In the genomic region with DNA sequence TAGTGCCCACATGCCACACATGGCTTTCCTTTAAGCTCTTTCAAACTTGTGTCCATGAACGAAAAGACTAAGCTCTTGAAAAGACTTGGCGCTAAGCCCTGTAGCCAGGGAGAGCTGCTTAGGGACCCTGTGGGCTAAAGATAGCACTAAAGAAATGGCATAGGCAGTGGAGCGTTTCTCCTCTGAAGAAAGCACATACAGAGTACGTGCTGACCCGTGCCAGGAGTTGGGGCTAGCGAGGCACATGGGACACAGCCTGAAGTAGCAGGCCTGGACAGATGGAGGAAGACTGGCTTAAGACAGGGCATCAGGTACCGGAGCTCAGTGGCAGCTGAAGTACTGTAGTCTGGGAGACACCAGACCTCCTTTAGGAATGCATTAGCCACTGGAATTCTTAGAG, we compare ENCODE assay signal across 31 cellular contexts. TPM values are rescaled to one million over a fixed set of nuclear protein-coding genes. Genes with fewer than 3 reads are reported as not detected.
DNase-seq lines count a peak whose midpoint lies in the region; ATAC-seq, FAIRE-seq and TF ChIP-seq lines count a peak whose summit lies in the region.
"Had no signal": no experiment of that assay in that cellular context is flagged by ENCODE, and none has a peak within 500 bp of the region (broad histone marks: within the 10 kb centered on the region; RNA-seq: fewer than 3 reads in every experiment).

No MANE protein-coding gene starts in this region.

- no peak overlapping the region for H4K8ac ChIP-seq in mesendoderm (ENCODE audit: low read depth, low read length)

- no peak overlapping the region for H3K4me3 Mint-ChIP-seq in GM23338
- no peak overlapping the region for H3K4me3 Mint-ChIP-seq in activated naive CD4-positive, alpha-beta T cell treated with anti-CD3 and anti-CD28 coated beads for 36 hours
- H3K4me3 Mint-ChIP-seq: activated B cell treated with CpG ODN at 0.5 μM for 24 hours; activated CD8-positive, alpha-beta memory T cell treated with anti-CD3 and anti-CD28 coated beads, Interleukin-2, amount 10 ng/mL, durations not matched to agents 7 days and 5 days; CD8-positive, alpha-beta T cell; central memory CD8-positive, alpha-beta T cell; nephron; stimulated activated naive CD8-positive, alpha-beta T cell treated with anti-CD3 and anti-CD28 coated beads, Interleukin-15, Interleukin-2, amounts not matched to agents 100 ng/mL and 50 ng/mL, for 24 hours; T-cell had no signal

- H2BK120ac ChIP-seq in mesendoderm (ENCODE audit: low read depth, low read length) = no peak overlapping the region

- H3K4me1 Mint-ChIP-seq in GM23338 = peaks cover 2% of the 10 kb centered on the region; the same call in 2 of the 3 replicates
- H3K4me1 Mint-ChIP-seq in activated naive CD4-positive, alpha-beta T cell treated with anti-CD3 and anti-CD28 coated beads for 36 hours (ENCODE audit: low read depth) = no peaks in the 10 kb centered on the region
- H3K4me1 Mint-ChIP-seq: activated B cell treated with CpG ODN at 0.5 μM for 24 hours; activated CD8-positive, alpha-beta memory T cell treated with anti-CD3 and anti-CD28 coated beads, Interleukin-2, amount 10 ng/mL, durations not matched to agents 7 days and 5 days; central memory CD8-positive, alpha-beta T cell; nephron; T-cell had no signal

- CTCF ChIA-PET in A549 (lab: Yijun Ruan, JAX) = no interaction called here
- CTCF ChIA-PET in activated naive CD4-positive, alpha-beta T cell treated with anti-CD3 and anti-CD28 coated beads for 36 hours (lab: Charles Lee) = no interaction called here

- peaks cover 65% of the 10 kb centered on the region for H3K79me2 ChIP-seq in GM23338 (replicated peaks; ENCODE audit: insufficient read depth)
- H3K79me2 ChIP-seq in mesendoderm (ENCODE audit: control insufficient read depth, insufficient read depth, low read length) = no peaks in the 10 kb centered on the region

- H3K36me3 Mint-ChIP-seq in GM23338 (ENCODE audit: low read depth) = peaks cover 50% of the 10 kb centered on the region
- H3K36me3 Mint-ChIP-seq in activated naive CD4-positive, alpha-beta T cell treated with anti-CD3 and anti-CD28 coated beads for 36 hours (ENCODE audit: low read depth) = no peaks in the 10 kb centered on the region
- H3K36me3 Mint-ChIP-seq: activated CD8-positive, alpha-beta memory T cell treated with anti-CD3 and anti-CD28 coated beads, Interleukin-2, amount 10 ng/mL, durations not matched to agents 7 days and 5 days; CD8-positive, alpha-beta T cell; T-cell had no signal

- H2AK5ac ChIP-seq in mesendoderm (ENCODE audit: low read length) = no peak overlapping the region

- H3K27ac ChIP-seq in A549 (no peak overlapping the region), GM23338 (ENCODE audit: low read depth) (no peak overlapping the region), mesendoderm (ENCODE audit: low read depth, low read length) (peak overlapping the region; percentile 8), heart left ventricle (no peak overlapping the region)
- H3K27ac ChIP-seq: ascending aorta, gastrocnemius medialis, ovary, thoracic aorta, uterus had no signal

- H3K4me1 ChIP-seq in A549 (no peaks in the 10 kb centered on the region), GM23338 (ENCODE audit: insufficient read depth) (no peaks in the 10 kb centered on the region), mesendoderm (ENCODE audit: control insufficient read depth, low read depth, low read length) (no peaks in the 10 kb centered on the region), heart left ventricle (no peaks in the 10 kb centered on the region)
- H3K4me1 ChIP-seq: ascending aorta, gastrocnemius medialis, uterus had no signal

- TF ChIP-seq CTCF in A549 (IDR thresholded peaks at IDR 0.05) (no peak), GM23338 (conservative IDR thresholded peaks at IDR 0.05; ENCODE audit: low read depth in 2 of 2) (no peak), heart left ventricle (IDR thresholded peaks at IDR 0.05) (no peak)

- no peak overlapping the region for H3K23ac ChIP-seq in mesendoderm (ENCODE audit: low read length)

- H3K27me3 Mint-ChIP-seq in GM23338 (ENCODE audit: insufficient read depth, low read depth, poor library complexity) = peaks cover 5% of the 10 kb centered on the region
- H3K27me3 Mint-ChIP-seq in activated naive CD4-positive, alpha-beta T cell treated with anti-CD3 and anti-CD28 coated beads for 36 hours (ENCODE audit: low read depth) = peaks cover 9% of the 10 kb centered on the region
- H3K27me3 Mint-ChIP-seq: activated B cell treated with CpG ODN at 0.5 μM for 24 hours; activated CD8-positive, alpha-beta memory T cell treated with anti-CD3 and anti-CD28 coated beads, Interleukin-2, amount 10 ng/mL, durations not matched to agents 7 days and 5 days had no signal

- TF ChIP-seq POLR2A in A549 (IDR thresholded peaks at IDR 0.05; ENCODE audit: low read length) (no peak), heart left ventricle (IDR thresholded peaks at IDR 0.05) (no peak)

- H3K9ac ChIP-seq in mesendoderm (ENCODE audit: low read length) = no peak overlapping the region

- no peak overlapping the region for H2BK15ac ChIP-seq in mesendoderm (replicated peaks; ENCODE audit: low read depth)

- no peaks in the 10 kb centered on the region for H3K79me1 ChIP-seq in mesendoderm (ENCODE audit: low read length)

- WGBS in A549 (ENCODE audit: missing lambda C conversion rate) = 37% methylated on average over 7 of the region's 7 CpGs
- WGBS in mesendoderm (ENCODE audit: extremely low coverage, insufficient coverage, low lambda C conversion rate) = no CpG with 5 or more reads among the region's 7 CpGs
- WGBS in heart left ventricle, 4 donors = 51 to 68% (median 56%) methylated on average over 7 of the region's 7 CpGs

- no peak overlapping the region for H3K27ac Mint-ChIP-seq in GM23338
- H3K27ac Mint-ChIP-seq in activated naive CD4-positive, alpha-beta T cell treated with anti-CD3 and anti-CD28 coated beads for 36 hours = no peak overlapping the region
- H3K27ac Mint-ChIP-seq: activated B cell treated with CpG ODN at 0.5 μM for 24 hours; activated CD8-positive, alpha-beta memory T cell treated with anti-CD3 and anti-CD28 coated beads, Interleukin-2, amount 10 ng/mL, durations not matched to agents 7 days and 5 days; CD8-positive, alpha-beta T cell; nephron; stimulated activated naive CD8-positive, alpha-beta T cell treated with anti-CD3 and anti-CD28 coated beads, Interleukin-15, Interleukin-2, amounts not matched to agents 100 ng/mL and 50 ng/mL, for 24 hours; T-cell had no signal

- peaks cover 8% of the 10 kb centered on the region; the same call in 1 of the 2 replicates for H3F3A ChIP-seq in GM23338 (replicated peaks; ENCODE audit: low read depth)

- H3K4me3 ChIP-seq in A549 (no peak overlapping the region), GM23338 (no peak overlapping the region), mesendoderm (ENCODE audit: low read length) (no peak overlapping the region), heart left ventricle (no peak overlapping the region)
- H3K4me3 ChIP-seq: ascending aorta, gastrocnemius medialis, lung, ovary, smooth muscle cell, thoracic aorta, uterus had no signal

- no peak for FAIRE-seq in A549 (lab: Jason Lieb, UNC)
- FAIRE-seq: A204.1, G401.6 had no signal

- H3K4me2 ChIP-seq in A549 = no peak overlapping the region
- H3K4me2 ChIP-seq in GM23338 = no peak overlapping the region
- H3K4me2 ChIP-seq in mesendoderm (ENCODE audit: low read length) = no peak overlapping the region
- H3K4me2 ChIP-seq: smooth muscle cell had no signal

- H3K36me3 ChIP-seq in GM23338 (ENCODE audit: insufficient read depth) (no peaks in the 10 kb centered on the region; the same call in 1 of the 2 replicates), mesendoderm (ENCODE audit: control insufficient read depth, insufficient read depth, low read length) (no peaks in the 10 kb centered on the region), heart left ventricle (no peaks in the 10 kb centered on the region)
- H3K36me3 ChIP-seq: ascending aorta, gastrocnemius medialis, ovary, thoracic aorta, uterus had no signal

- no peak overlapping the region for H3K4ac ChIP-seq in mesendoderm (ENCODE audit: low read depth, low read length)

- TF ChIP-seq RAD21 in A549 (conservative IDR thresholded peaks at IDR 0.05 in 1 of 2, IDR thresholded peaks at IDR 0.05 in 1 of 2) = no peak

- peaks cover 4% of the 10 kb centered on the region; the same call in 1 of the 2 replicates for H4K20me1 ChIP-seq in GM23338 (replicated peaks; ENCODE audit: insufficient read depth)

- peaks cover 24% of the 10 kb centered on the region for H3K9me3 Mint-ChIP-seq in GM23338
- no peaks in the 10 kb centered on the region for H3K9me3 Mint-ChIP-seq in activated naive CD4-positive, alpha-beta T cell treated with anti-CD3 and anti-CD28 coated beads for 36 hours
- H3K9me3 Mint-ChIP-seq: activated B cell treated with CpG ODN at 0.5 μM for 24 hours; CD8-positive, alpha-beta T cell; central memory CD8-positive, alpha-beta T cell; stimulated activated naive CD8-positive, alpha-beta T cell treated with anti-CD3 and anti-CD28 coated beads, Interleukin-15, Interleukin-2, amounts not matched to agents 100 ng/mL and 50 ng/mL, for 24 hours; T-cell had no signal

- no peak overlapping the region for H3K18ac ChIP-seq in mesendoderm (ENCODE audit: low read length)

- TF ChIP-seq EP300 in A549 (IDR thresholded peaks at IDR 0.05) = no peak

- intact Hi-C loops in activated naive CD4-positive, alpha-beta T cell treated with anti-CD3 and anti-CD28 coated beads for 36 hours (cut with micrococcal nuclease) = no loop called here
- intact Hi-C loops in heart left ventricle (cut with DNase I) = loop anchor here in 1 of 10 donors (5.0 kb wide), 1 partner anchor 161 kb away; no protein-coding TSS in a partner anchor

- H3K9me3 ChIP-seq in A549 (no peaks in the 10 kb centered on the region), heart left ventricle (peaks cover 0 to 3% (median 0%) of the 10 kb centered on the region in 12 donors)
- H3K9me3 ChIP-seq: ascending aorta, gastrocnemius medialis, ovary, thoracic aorta, uterus had no signal

- H2AFZ ChIP-seq in GM23338 = no peak overlapping the region

- DNase-seq in A549 (ENCODE audit: low read depth in 1 of 2, low spot score in 1 of 2) (no peak), GM23338 (ENCODE audit: low spot score) (peak; percentile 25), astrocyte of the hippocampus (ENCODE audit: low read depth, low spot score) (peak; percentile 80), mesendoderm (no peak), heart left ventricle (no peak), iPS-NIHi7 (ENCODE audit: extremely low spot score) (no peak)
- DNase-seq in activated naive CD4-positive, alpha-beta T cell treated with anti-CD3 and anti-CD28 coated beads for 36 hours = no peak
- DNase-seq in activated CD4-positive, CD25-positive, alpha-beta regulatory T cell treated with anti-CD3 and anti-CD28 coated beads, Interleukin-2, amount 50 U/mL, for 72 hours = no peak
- DNase-seq: activated B cell treated with CpG ODN at 0.5 μM for 24 hours; activated CD8-positive, alpha-beta memory T cell treated with anti-CD3 and anti-CD28 coated beads, Interleukin-2, amount 10 ng/mL, durations not matched to agents 7 days and 5 days; activated gamma-delta T cell treated with Interleukin-2 at 50 U/mL for 16 hours; activated T-cell treated with anti-CD3 and anti-CD28 coated beads, Interleukin-2, amount 50 U/mL, for 48 hours; AML-193; CD8-positive, alpha-beta T cell; gastrocnemius medialis; NCI-H1417 treated with DMSO at 0.1 percent for 48 hours; NCI-H2081; NCI-H345; NCI-H774; ovary; T-cell; uterus had no signal

- H3K9me2 ChIP-seq in GM23338 (ENCODE audit: insufficient read depth) = no peaks in the 10 kb centered on the region; the same call in 1 of the 2 replicates

- peak; percentile 45 to 59; a peak in 4 of 6 replicates for ATAC-seq in A549
- peak; percentile 50; the same call in 2 of the 3 replicates for ATAC-seq in GM23338
- no peak for ATAC-seq in heart left ventricle
- ATAC-seq: activated CD8-positive, alpha-beta memory T cell treated with anti-CD3 and anti-CD28 coated beads, Interleukin-2, amount 10 ng/mL, durations not matched to agents 7 days and 5 days; CD8-positive, alpha-beta T cell; gastrocnemius medialis; T-cell had no signal

- POLR2A ChIA-PET in A549 (lab: Yijun Ruan, JAX) = no interaction called here

- H2BK5ac ChIP-seq in mesendoderm (ENCODE audit: low read length) = no peak overlapping the region

- H4K5ac ChIP-seq in mesendoderm (ENCODE audit: low read length) = no peak overlapping the region

- no peak overlapping the region for H3K56ac ChIP-seq in mesendoderm (ENCODE audit: low read length)

- H3K27me3 ChIP-seq in GM23338 (ENCODE audit: insufficient read depth) (no peaks in the 10 kb centered on the region), mesendoderm (ENCODE audit: insufficient read depth, low read length, poor library complexity) (no peaks in the 10 kb centered on the region), heart left ventricle (peaks cover 0 to 9% (median 0%) of the 10 kb centered on the region in 9 donors)
- H3K27me3 ChIP-seq: ascending aorta, gastrocnemius medialis, ovary, uterus had no signal

RNA-seq across cellular contexts. Expression of a gene that starts 39.7 kb away (rescaled TPM):
- polyA plus RNA-seq in A549 (2011; rRNA removed) = 3.7 and 4.0 TPM in 2 replicates
- 0.62 and 0.63 TPM in 2 replicates for polyA plus RNA-seq in A549 (2012; cell fraction: cytosol; rRNA removed)
- polyA plus RNA-seq in A549 (2012; cell fraction: nucleus; rRNA removed) = 0.40 and 1.1 TPM in 2 replicates
- 0.17 to 0.70 TPM (median 0.65 TPM) in 3 replicates for polyA plus RNA-seq in A549 (2017; fragmentation: RNase III; extraction: RNeasy Plus Mini Kit Qiagen cat#74134 plus additional on column Dnase treatment)
- 2.6 and 2.9 TPM in 2 replicates for polyA minus RNA-seq in A549 (2011; rRNA and poly(A)+ RNA removed)
- total RNA-seq in GM23338 (2014; rRNA removed; shearing (Covaris generic)) = 139 and 149 TPM in 2 replicates
- 39.4 and 46.1 TPM in 2 replicates for polyA plus RNA-seq in GM23338 (2016; fragmentation: Nextera tagmentation; extraction: Ambion mirVana)
- polyA plus RNA-seq in mesendoderm (2013, experiment 1 of 2) = 10.4 TPM
- polyA plus RNA-seq in mesendoderm (2013, experiment 2 of 2) = 9.9 TPM
- total RNA-seq in activated naive CD4-positive, alpha-beta T cell treated with anti-CD3 and anti-CD28 coated beads for 36 hours = not detected
- total RNA-seq in heart left ventricle = under 1 TPM in 2 of 9 donors, not detected in 7; 0.25 to 0.29 TPM
- not detected for polyA plus RNA-seq in heart left ventricle

Comparison
In these comparisons a context has a peak if more than half of its experiments do, and no peak if none do; other contexts are left out.
1. ATAC-seq: peak in A549 (2 of 2) and GM23338 (single experiment); none in heart left ventricle (0 of 4).
2. DNase-seq: peak in GM23338 (single experiment) and astrocyte of the hippocampus (single experiment); none in A549 (0 of 2), mesendoderm (single experiment), activated naive CD4-positive, alpha-beta T cell treated with anti-CD3 and anti-CD28 coated beads for 36 hours (single experiment), activated CD4-positive, CD25-positive, alpha-beta regulatory T cell treated with anti-CD3 and anti-CD28 coated beads, Interleukin-2, amount 50 U/mL, for 72 hours (single experiment), heart left ventricle (0 of 5) and iPS-NIHi7 (single experiment).
3. RNA of a gene that starts 39.7 kb away (total RNA-seq): 139 to 149 TPM in GM23338; not detected in activated naive CD4-positive, alpha-beta T cell treated with anti-CD3 and anti-CD28 coated beads for 36 hours and 0.25 to 0.29 TPM in heart left ventricle; every median in the first group is over 100 times any median in the second.